Comparison of ENCODE assay signal across 10 cellular contexts in the genomic region with DNA sequence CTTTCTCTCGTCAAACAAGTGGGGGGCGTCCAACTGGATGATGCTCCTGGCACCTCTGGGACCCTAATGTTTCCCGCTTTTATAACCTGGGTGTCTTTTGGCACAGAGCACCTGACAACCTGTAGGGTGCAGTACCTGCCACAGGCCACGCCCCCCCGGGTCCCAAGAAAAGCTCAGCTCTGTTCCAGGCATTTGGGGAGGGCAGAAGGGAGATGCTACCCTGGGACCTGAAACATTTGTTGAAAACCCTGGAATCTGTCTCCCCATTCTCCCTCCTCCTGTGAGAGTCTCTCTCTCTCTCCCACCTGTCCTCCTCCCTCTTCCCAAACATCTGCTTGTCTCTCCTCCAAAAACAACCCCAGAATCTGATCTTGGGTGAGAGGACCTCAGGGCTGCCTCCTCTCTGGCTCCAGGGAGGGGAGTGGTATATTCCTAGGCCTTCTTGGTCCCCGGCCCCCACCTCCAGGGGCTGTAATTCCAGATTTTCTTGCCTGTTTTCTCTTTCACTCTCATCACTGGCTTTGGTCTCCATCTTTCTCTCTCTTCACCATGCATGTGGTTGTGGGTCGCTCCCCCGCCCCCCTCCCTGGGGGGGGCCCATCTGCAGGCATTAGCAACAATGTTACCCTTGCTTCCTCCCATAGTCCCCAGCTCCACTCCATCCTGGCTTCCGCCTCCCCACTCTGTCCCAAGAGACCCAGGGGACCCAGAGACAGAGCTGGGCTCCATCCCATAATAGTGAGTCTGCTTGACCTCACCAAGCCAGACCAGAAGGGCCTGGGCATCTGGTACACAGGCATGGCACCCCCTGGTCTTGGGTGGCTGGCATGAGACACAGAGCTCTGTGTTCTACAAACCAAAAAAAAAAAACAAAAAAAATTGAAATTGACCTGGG. TPM values are rescaled to one million over a fixed set of nuclear protein-coding genes. Genes with fewer than 3 reads are reported as not detected.
A peak's percentile ranks its signal among the peaks of the same experiment; 100 is the strongest.
DNase-seq lines count a peak whose midpoint lies in the region; ATAC-seq, FAIRE-seq and TF ChIP-seq lines count a peak whose summit lies in the region.
"Had no signal": no experiment of that assay in that cellular context is flagged by ENCODE, and none has a peak within 500 bp of the region (broad histone marks: within the 10 kb centered on the region; RNA-seq: fewer than 3 reads in every experiment).

No MANE protein-coding gene starts in this region.

- CTCF ChIA-PET in H1 (lab: Charles Lee; ENCODE audit: partially characterized antibody), result interaction anchor here (0.6 to 37.8 kb wide), 29 partner anchors 8 to 1333 kb away, joined by 3 to 1807 read pairs (median 4); a partner anchor contains a TSS

- H3K4ac ChIP-seq in H1 (replicated peaks; ENCODE audit: insufficient read length, low read depth, low read length), result no peak overlapping the region

- no peak overlapping the region for H3K4me3 ChIP-seq in Karpas-422 (ENCODE audit: low read length)
- peak overlapping the region in 1 of 4 experiments; percentile 19; a peak in 1 of 8 replicates for H3K4me3 ChIP-seq in H1 (ENCODE audit: extremely low read depth in 1 of 4, insufficient read depth in 2 of 4, low read depth in 3 of 4, low read length in 4 of 4)
- H3K4me3 ChIP-seq in rectal smooth muscle tissue (ENCODE audit: low read length), result peak overlapping the region; percentile 52

- no peaks in the 10 kb centered on the region for H3K9me3 ChIP-seq in Karpas-422 (ENCODE audit: low read length)
- H3K9me3 ChIP-seq in H1 (ENCODE audit: insufficient read depth in 2 of 2, low read depth in 1 of 2, low read length in 1 of 2), result no peaks in the 10 kb centered on the region

- no peaks in the 10 kb centered on the region for H3K27me3 ChIP-seq in Karpas-422 (ENCODE audit: low read length)
- H3K27me3 ChIP-seq in H1 (replicated peaks in 1 of 4; ENCODE audit: control insufficient read depth in 3 of 4, extremely low read depth in 1 of 4, insufficient read depth in 3 of 4, low read length in 3 of 4), result no peaks in the 10 kb centered on the region; a peak in 1 of 7 replicates
- H3K27me3 ChIP-seq in rectal smooth muscle tissue (ENCODE audit: control insufficient read depth, insufficient read depth, low read length), result no peaks in the 10 kb centered on the region

- TF ChIP-seq POLR2A in H1 (IDR thresholded peaks at IDR 0.05; ENCODE audit: control extremely low read depth in 1 of 2, low read depth in 2 of 2, low read length in 2 of 2), result no peak

- peak overlapping the region; percentile 52; the same call in 1 of the 2 replicates for H2BK5ac ChIP-seq in H1 (ENCODE audit: low read depth, low read length)

- no peak for TF ChIP-seq EP300 in H1 (IDR thresholded peaks at IDR 0.05; ENCODE audit: borderline replicate concordance in 1 of 2, low read depth in 2 of 2, low read length in 2 of 2)

- no peak overlapping the region for H2BK15ac ChIP-seq in H1 (ENCODE audit: low read length)

- H2BK12ac ChIP-seq in H1 (ENCODE audit: low read depth, low read length), result 0 out of 2 replicates have a peak overlapping the region, but pooled peaks have one; percentile 17

- no peak for ATAC-seq in HG03521 (IDR thresholded peaks at IDR 0.05; ENCODE audit: unreplicated experiment)
- ATAC-seq: T-cell had no signal

- H2AK5ac ChIP-seq in H1 (ENCODE audit: low read depth, low read length), result no peak overlapping the region

- no peak overlapping the region for H2BK120ac ChIP-seq in H1 (replicated peaks; ENCODE audit: low read depth, low read length)

- no peak overlapping the region for H2BK20ac ChIP-seq in H1 (ENCODE audit: low read length)

- no peak overlapping the region for H3K14ac ChIP-seq in H1 (ENCODE audit: insufficient read length)

- H3K27ac ChIP-seq in Karpas-422 (ENCODE audit: low read length) (no peak overlapping the region), H1 (ENCODE audit: low read depth, low read length) (no peak overlapping the region), rectal smooth muscle tissue (ENCODE audit: low read depth, low read length) (peak overlapping the region; percentile 91)

- H3K9me2 ChIP-seq in Karpas-422 (replicated peaks; ENCODE audit: insufficient read depth, low read length), result no peaks in the 10 kb centered on the region

- H4K8ac ChIP-seq in H1 (ENCODE audit: extremely low read depth, insufficient read depth, low read length), result no peak overlapping the region

- H3K9ac ChIP-seq in Karpas-422 (ENCODE audit: low read length), result 0 out of 2 replicates have a peak overlapping the region, but pooled peaks have one; percentile 4
- no peak overlapping the region for H3K9ac ChIP-seq in H1 (replicated peaks in 1 of 4; ENCODE audit: extremely low read depth in 1 of 4, low read depth in 3 of 4, low read length in 3 of 4)
- H3K9ac ChIP-seq in rectal smooth muscle tissue (ENCODE audit: low read length), result no peak overlapping the region

- POLR2A ChIA-PET in H1 (lab: Charles Lee; ENCODE audit: partially characterized antibody), result interaction anchor here (0.8 to 13.5 kb wide), 8 partner anchors 8 to 205 kb away, joined by 3 to 355 read pairs (median 6); no protein-coding TSS in a partner anchor

- peaks cover 32% of the 10 kb centered on the region for H3K79me1 ChIP-seq in H1 (ENCODE audit: low read depth, low read length)

- H4K91ac ChIP-seq in H1 (replicated peaks; ENCODE audit: insufficient read length, low read length), result no peak overlapping the region

- H3K23me2 ChIP-seq in H1 (ENCODE audit: low read depth, low read length), result peaks cover 15% of the 10 kb centered on the region

- H3K4me1 ChIP-seq in Karpas-422 (ENCODE audit: low read length), result peaks cover 45% of the 10 kb centered on the region
- H3K4me1 ChIP-seq in H1 (replicated peaks in 1 of 4; ENCODE audit: control insufficient read depth in 3 of 4, insufficient read depth in 4 of 4, low read length in 3 of 4), result peaks cover 23 to 51% (median 38%) of the 10 kb centered on the region in 4 experiments
- H3K4me1 ChIP-seq in rectal smooth muscle tissue (ENCODE audit: control insufficient read depth, insufficient read depth, low read length), result peaks cover 59% of the 10 kb centered on the region

- peak in 1 of 3 experiments; percentile 37; a peak in 1 of 4 replicates for TF ChIP-seq CTCF in H1 (IDR thresholded peaks at IDR 0.05; ENCODE audit: control extremely low read depth in 1 of 3, insufficient read depth in 1 of 3, low read depth in 1 of 3, low read length in 3 of 3)

- H3K56ac ChIP-seq in H1 (replicated peaks; ENCODE audit: insufficient read length, low read depth, low read length), result no peak overlapping the region

- no peak overlapping the region for H4K5ac ChIP-seq in H1 (ENCODE audit: insufficient read length, low read depth, low read length)

- H2AFZ ChIP-seq in Karpas-422 (ENCODE audit: low read length), result no peak overlapping the region
- no peak overlapping the region for H2AFZ ChIP-seq in H1 (ENCODE audit: low read length)

- no peak for TF ChIP-seq RAD21 in H1 (IDR thresholded peaks at IDR 0.05 in 1 of 2, conservative IDR thresholded peaks at IDR 0.05 in 1 of 2; ENCODE audit: low read depth in 2 of 2, low read length in 2 of 2)

- no peak overlapping the region for H3K18ac ChIP-seq in H1 (ENCODE audit: extremely low read depth, low read length)

- peak; percentile 35 for DNase-seq in ELF-1 (ENCODE audit: low read depth, low spot score)
- DNase-seq in Karpas-422, result no peak
- peak in 1 of 2 experiments; percentile 75 for DNase-seq in H1 (ENCODE audit: low read depth in 1 of 2, low spot score in 2 of 2)
- DNase-seq in GDM1 (lab: John Stamatoyannopoulos, UW), result no peak
- DNase-seq in DMS79 (lab: John Stamatoyannopoulos, UW), result no peak
- DNase-seq in NCI-H1417 treated with DMSO at 0.1 percent for 48 hours (lab: John Stamatoyannopoulos, UW), result no peak

- H3K23ac ChIP-seq in H1 (ENCODE audit: insufficient read length), result no peak overlapping the region

- H3K4me2 ChIP-seq in Karpas-422 (ENCODE audit: low read depth, low read length, poor library complexity, severe bottlenecking), result peak overlapping the region; percentile 43
- H3K4me2 ChIP-seq in H1 (ENCODE audit: insufficient read depth in 1 of 2, low read depth in 2 of 2, low read length in 2 of 2), result peak overlapping the region in 1 of 2 experiments; percentile 16; a peak in 2 of 4 replicates

- H3K79me2 ChIP-seq in Karpas-422 (ENCODE audit: low read length), result no peaks in the 10 kb centered on the region
- H3K79me2 ChIP-seq in H1 (ENCODE audit: control insufficient read depth in 1 of 2, insufficient read depth in 2 of 2, low read length in 2 of 2), result peaks cover 5 to 77% of the 10 kb centered on the region in 2 experiments; a peak in 3 of 4 replicates

- FAIRE-seq in H1 (lab: Jason Lieb, UNC), result no peak
- FAIRE-seq: colon had no signal

- WGBS in H1 (ENCODE audit: extremely low coverage in 1 of 2, insufficient coverage in 1 of 2, insufficient read length in 1 of 2, insufficient replicate concordance in 2 of 2, low coverage in 1 of 2, low lambda C conversion rate in 2 of 2, missing lambda C conversion rate in 1 of 2), 2 experiments, result 50% methylated on average over 7 of the region's 9 CpGs; no CpG with 5 or more reads in 1 of the 2 experiments

- H4K20me1 ChIP-seq in Karpas-422 (ENCODE audit: insufficient read depth, low read depth, low read length) (peaks cover 51% of the 10 kb centered on the region), H1 (replicated peaks in 1 of 2; ENCODE audit: control insufficient read depth in 1 of 2, insufficient read depth in 2 of 2, low read length in 2 of 2) (peaks cover 19 to 58% of the 10 kb centered on the region in 2 experiments)

- H3K36me3 ChIP-seq in Karpas-422 (ENCODE audit: insufficient read depth, low read length), result no peaks in the 10 kb centered on the region
- no peaks in the 10 kb centered on the region for H3K36me3 ChIP-seq in H1 (ENCODE audit: control insufficient read depth in 2 of 4, insufficient read depth in 4 of 4, low read length in 3 of 4)
- no peaks in the 10 kb centered on the region for H3K36me3 ChIP-seq in rectal smooth muscle tissue (ENCODE audit: control insufficient read depth, insufficient read depth, low read length)

RNA-seq across cellular contexts. Expression of a gene that starts 4.1 kb away (rescaled TPM):
- 2.1 and 2.2 TPM in 2 replicates for total RNA-seq in Karpas-422 (2014; rRNA removed; shearing (Covaris generic); ENCODE audit: low replicate concordance)
- total RNA-seq in H1 (2021; fragmentation: NEBNext Ultra II Directional; extraction: Animal tissue kit (Norgen Biotek cat#: 25700)), result 35.1 and 39.4 TPM in 2 replicates
- polyA plus RNA-seq in H1 (2011; rRNA removed), result 4.4 and 8.6 TPM in 2 replicates
- polyA plus RNA-seq in H1 (2011; cell fraction: cytosol; rRNA removed), result 3.3 TPM
- polyA plus RNA-seq in H1 (2011; cell fraction: nucleus; rRNA removed), result 17.1 TPM
- polyA plus RNA-seq in H1 (2012, experiment 1 of 2), result 18.4 to 23.0 TPM (median 21.1 TPM) in 4 replicates
- 17.0 TPM for polyA plus RNA-seq in H1 (2012, experiment 2 of 2)
- polyA plus RNA-seq in H1 (2013, experiment 1 of 2), result 11.2 TPM
- polyA plus RNA-seq in H1 (2013, experiment 2 of 2), result 11.1 TPM
- 4.4 and 6.1 TPM in 2 replicates for polyA minus RNA-seq in H1 (2011; rRNA and poly(A)+ RNA removed)
- polyA minus RNA-seq in H1 (2011; cell fraction: cytosol; rRNA and poly(A)+ RNA removed), result 11.9 TPM
- polyA minus RNA-seq in H1 (2011; cell fraction: nucleus; rRNA and poly(A)+ RNA removed), result 10.5 TPM

RNA-seq across cellular contexts. Expression of a gene that starts 35.1 kb away (rescaled TPM):
- total RNA-seq in Karpas-422 (2014; rRNA removed; shearing (Covaris generic); ENCODE audit: low replicate concordance), result 3.0 and 5.6 TPM in 2 replicates
- 0.22 and 0.36 TPM in 2 replicates for total RNA-seq in H1 (2021; fragmentation: NEBNext Ultra II Directional; extraction: Animal tissue kit (Norgen Biotek cat#: 25700))
- polyA plus RNA-seq in H1 (2011; rRNA removed), result 0.86 and 0.95 TPM in 2 replicates
- 0.62 TPM for polyA plus RNA-seq in H1 (2011; cell fraction: cytosol; rRNA removed)
- 1.6 TPM for polyA plus RNA-seq in H1 (2011; cell fraction: nucleus; rRNA removed)
- 0.39 to 0.50 TPM (median 0.42 TPM) in 3 of 4 replicates, not detected in the other for polyA plus RNA-seq in H1 (2012, experiment 1 of 2)
- 0.18 TPM for polyA plus RNA-seq in H1 (2012, experiment 2 of 2)
- polyA plus RNA-seq in H1 (2013, experiment 1 of 2), result 0.34 TPM
- 0.33 TPM for polyA plus RNA-seq in H1 (2013, experiment 2 of 2)
- polyA minus RNA-seq in H1 (2011; rRNA and poly(A)+ RNA removed), result 0.57 and 1.2 TPM in 2 replicates
- polyA minus RNA-seq in H1 (2011; cell fraction: cytosol; rRNA and poly(A)+ RNA removed), result not detected
- polyA minus RNA-seq in H1 (2011; cell fraction: nucleus; rRNA and poly(A)+ RNA removed), result 0.60 TPM

Comparison
In these comparisons a context has a peak if more than half of its experiments do, and no peak if none do; other contexts are left out.
1. RNA of a gene that starts 4.1 kb away (total RNA-seq): 35.1 to 39.4 TPM in H1; 2.1 to 2.2 TPM in Karpas-422; every median in the first group is over 10 times any median in the second.